ENCODE assay signal across 9 cellular contexts in the genomic region with DNA sequence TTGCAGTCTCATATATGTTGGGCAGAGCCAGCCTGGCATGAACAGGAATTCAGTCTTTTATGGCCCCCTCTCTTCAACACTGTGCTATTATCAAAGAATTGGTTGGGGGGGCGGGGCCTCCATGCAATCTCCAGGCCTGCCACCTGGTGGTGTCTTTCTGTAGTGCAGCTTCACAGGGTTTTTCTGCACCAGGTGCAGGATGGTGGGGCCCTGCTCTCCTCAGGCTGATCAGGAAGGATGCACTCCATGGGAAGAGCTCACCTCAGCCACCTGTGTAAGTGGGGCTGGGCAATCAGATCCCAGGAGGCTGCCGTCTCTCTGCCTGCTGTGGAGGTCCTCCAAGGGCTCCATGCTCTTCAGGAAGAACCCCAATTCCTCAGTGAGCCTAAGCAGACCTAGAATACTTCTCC. TPM values are rescaled to one million over a fixed set of nuclear protein-coding genes. Genes with fewer than 3 reads are reported as not detected.
DNase-seq lines count a peak whose midpoint lies in the region; ATAC-seq, FAIRE-seq and TF ChIP-seq lines count a peak whose summit lies in the region.
"Had no signal": no experiment of that assay in that cellular context is flagged by ENCODE, and none has a peak within 500 bp of the region (broad histone marks: within the 10 kb centered on the region; RNA-seq: fewer than 3 reads in every experiment).

No MANE protein-coding gene starts in this region.

- H3K27ac ChIP-seq in heart right ventricle: peak overlapping the region in 4 of 10 donors; percentile 1 to 46 (median 8)

- FAIRE-seq in HTR-8/SVneo (lab: Jason Lieb, UNC): no peak
- FAIRE-seq: islet of Langerhans had no signal

- intact Hi-C loops in heart right ventricle (cut with DNase I): loop anchor here in 5 of 10 donors (5.0 to 10.0 kb wide), 4 partner anchors 42 to 64 kb away; a partner anchor contains a TSS

- no peaks in the 10 kb centered on the region for H3K9me3 ChIP-seq in heart right ventricle

- no peak overlapping the region for H3K4me3 ChIP-seq in heart right ventricle

- no peaks in the 10 kb centered on the region for H3K27me3 ChIP-seq in heart right ventricle

- no peaks in the 10 kb centered on the region for H3K27me3 Mint-ChIP-seq in activated naive CD8-positive, alpha-beta T cell treated with anti-CD3 and anti-CD28 coated beads for 36 hours

- TF ChIP-seq CTCF in GM12873 (IDR thresholded peaks at IDR 0.05; ENCODE audit: insufficient read depth, low read depth, low read length, missing control alignments) (peak; percentile 89), heart right ventricle (IDR thresholded peaks at IDR 0.05) (peak; percentile 91 to 97 (median 94))

- WGBS in heart right ventricle, 2 donors: 36 to 38% methylated on average over 2 of the region's 2 CpGs

- no peaks in the 10 kb centered on the region for H3K9me3 Mint-ChIP-seq in activated naive CD8-positive, alpha-beta T cell treated with anti-CD3 and anti-CD28 coated beads for 36 hours

- H3K4me3 Mint-ChIP-seq in activated naive CD8-positive, alpha-beta T cell treated with anti-CD3 and anti-CD28 coated beads for 36 hours: no peak overlapping the region

- peaks cover 65% of the 10 kb centered on the region for H3K4me1 Mint-ChIP-seq in activated naive CD8-positive, alpha-beta T cell treated with anti-CD3 and anti-CD28 coated beads for 36 hours

- H3K4me1 ChIP-seq in heart right ventricle: peaks cover 38 to 89% (median 64%) of the 10 kb centered on the region in 9 donors

- peaks cover 0 to 32% (median 0%) of the 10 kb centered on the region in 9 donors for H3K36me3 ChIP-seq in heart right ventricle

- H3K36me3 Mint-ChIP-seq in activated naive CD8-positive, alpha-beta T cell treated with anti-CD3 and anti-CD28 coated beads for 36 hours: peaks cover 4% of the 10 kb centered on the region

- peak in 3 of 8 donors; percentile 21 to 41 (median 26) for ATAC-seq in heart right ventricle
- no peak for ATAC-seq in HG03025 (IDR thresholded peaks at IDR 0.05; ENCODE audit: low FRiP score, unreplicated experiment)

- H3K27ac Mint-ChIP-seq in activated naive CD8-positive, alpha-beta T cell treated with anti-CD3 and anti-CD28 coated beads for 36 hours: peak overlapping the region; percentile 49

- DNase-seq in NCI-H1092 treated with DMSO at 0.1 percent for 48 hours (lab: John Stamatoyannopoulos, UW): peak; percentile 70
- peak; percentile 79 for DNase-seq in T follicular helper cell (ENCODE audit: low read depth)
- DNase-seq in activated naive CD8-positive, alpha-beta T cell treated with anti-CD3 and anti-CD28 coated beads for 36 hours: peak; percentile 74
- peak; percentile 66 to 79 for DNase-seq in heart right ventricle
- DNase-seq in retina: peak; percentile 82
- DNase-seq in HTR-8/SVneo (ENCODE audit: insufficient read length, low spot score): no peak

RNA-seq across cellular contexts. Expression of a gene that starts 16.7 kb away (rescaled TPM):
- total RNA-seq in activated naive CD8-positive, alpha-beta T cell treated with anti-CD3 and anti-CD28 coated beads for 36 hours: 10 to 100 TPM; 43.1 to 51.5 TPM
- total RNA-seq in heart right ventricle: 10 to 100 TPM; 45.2 to 81.6 (median 60.8) TPM
- 10 to 100 TPM; 15.5 to 29.3 TPM for polyA plus RNA-seq in heart right ventricle

RNA-seq across cellular contexts. Expression of a gene that starts 28.6 kb away (rescaled TPM):
- 10 to 100 TPM; 64.1 to 66.8 TPM for total RNA-seq in activated naive CD8-positive, alpha-beta T cell treated with anti-CD3 and anti-CD28 coated beads for 36 hours
- 10 to 100 TPM; 35.2 to 69.6 (median 44.7) TPM for total RNA-seq in heart right ventricle
- polyA plus RNA-seq in heart right ventricle: 10 to 100 TPM; 78.4 to 82.6 TPM

RNA-seq across cellular contexts. Expression of a gene that starts 45.6 kb away (rescaled TPM):
- total RNA-seq in activated naive CD8-positive, alpha-beta T cell treated with anti-CD3 and anti-CD28 coated beads for 36 hours: 1 to 10 TPM; 5.3 to 6.3 TPM
- 10 to 100 TPM in 3 of 10 donors, 1 to 10 TPM in 7; 4.6 to 16.0 (median 6.8) TPM for total RNA-seq in heart right ventricle
- 10 to 100 TPM; 25.2 to 38.9 TPM for polyA plus RNA-seq in heart right ventricle
